In genomic region chr1:161196521-161197451, GRCh38 we compare ENCODE assay signal across 11 cellular contexts. TPM values are rescaled to one million over a fixed set of nuclear protein-coding genes. Genes with fewer than 3 reads are reported as not detected.
DNase-seq lines count a peak whose midpoint lies in the region; ATAC-seq and TF ChIP-seq lines count a peak whose summit lies in the region.
"Had no signal": no experiment of that assay in that cellular context is flagged by ENCODE, and none has a peak within 500 bp of the region (broad histone marks: within the 10 kb centered on the region; RNA-seq: fewer than 3 reads in every experiment).

No MANE protein-coding gene starts in this region.

- H3K9me3 ChIP-seq in endocrine pancreas (ENCODE audit: control insufficient read depth, low read length) = no peaks in the 10 kb centered on the region
- H3K9me3 ChIP-seq in upper lobe of left lung = no peaks in the 10 kb centered on the region

- no peaks in the 10 kb centered on the region for H3K27me3 ChIP-seq in endocrine pancreas (ENCODE audit: control insufficient read depth, insufficient read depth, low read length)
- H3K27me3 ChIP-seq in upper lobe of left lung = no peaks in the 10 kb centered on the region

- H3K9ac ChIP-seq in endocrine pancreas (ENCODE audit: control insufficient read depth, insufficient read depth, low read length) = no peak overlapping the region

- H3K4me3 ChIP-seq in endocrine pancreas (ENCODE audit: control insufficient read depth, insufficient read depth, low read length) (peak overlapping the region; percentile 1), upper lobe of left lung (peak overlapping the region in 2 of 4 donors; percentile 20 to 39)

- TF ChIP-seq CTCF in upper lobe of left lung (IDR thresholded peaks at IDR 0.05) = no peak

- POLR2A ChIA-PET in activated CD4-positive, alpha-beta T cell treated with anti-CD3 and anti-CD28 coated beads, Interleukin-2, amount 10 ng/mL, durations not matched to agents 7 days and 5 days (lab: Charles Lee) = no interaction called here

- WGBS in upper lobe of left lung, 2 donors = 67 to 87% methylated on average over 19 to 24 of the region's 27 CpGs

- no peak for DNase-seq in activated CD4-positive, alpha-beta T cell treated with anti-CD3 and anti-CD28 coated beads, Interleukin-2, amount 10 ng/mL, durations not matched to agents 7 days and 5 days
- DNase-seq in activated CD4-positive, alpha-beta T cell treated with anti-CD3 and anti-CD28 coated beads, Interleukin-2, amount 50 U/mL, for 48 hours = no peak
- peak; percentile 19 for DNase-seq in midbrain (lab: John Stamatoyannopoulos, UW)
- peak in 1 of 2 donors; percentile 62 for DNase-seq in upper lobe of left lung
- no peak for DNase-seq in activated CD8-positive, alpha-beta memory T cell treated with anti-CD3 and anti-CD28 coated beads, Interleukin-2, amount 50 U/mL, for 48 hours
- DNase-seq in activated CD8-positive, alpha-beta memory T cell treated with anti-CD3 and anti-CD28 coated beads, Interleukin-2, amount 50 U/mL, for 4 hours = no peak
- DNase-seq: stimulated activated CD4-positive, alpha-beta T cell treated with anti-CD3 and anti-CD28 coated beads, Interleukin-2, amount 100 ng/mL, for 24 hours; T-helper 9 cell had no signal

- CTCF ChIA-PET in activated CD4-positive, alpha-beta T cell treated with anti-CD3 and anti-CD28 coated beads, Interleukin-2, amount 10 ng/mL, durations not matched to agents 7 days and 5 days (lab: Charles Lee) = interaction anchor here (0.9 to 2.0 kb wide), 2 partner anchors 29 to 186 kb away, joined by 3 to 6 read pairs; partner anchors contain the start of gene TOMM40L

- H3K4me1 ChIP-seq in endocrine pancreas (ENCODE audit: control insufficient read depth, insufficient read depth, low read length) = no peaks in the 10 kb centered on the region
- H3K4me1 ChIP-seq in upper lobe of left lung = peaks cover 30 to 56% (median 41%) of the 10 kb centered on the region in 4 donors

- H3K9me3 Mint-ChIP-seq in activated CD4-positive, alpha-beta T cell treated with anti-CD3 and anti-CD28 coated beads, Interleukin-2, amount 10 ng/mL, durations not matched to agents 7 days and 5 days = no peaks in the 10 kb centered on the region

- no peaks in the 10 kb centered on the region for H3K36me3 Mint-ChIP-seq in activated CD4-positive, alpha-beta T cell treated with anti-CD3 and anti-CD28 coated beads, Interleukin-2, amount 10 ng/mL, durations not matched to agents 7 days and 5 days (ENCODE audit: low read depth)

- H3K36me3 ChIP-seq in endocrine pancreas (ENCODE audit: control insufficient read depth, insufficient read depth, low read length) (no peaks in the 10 kb centered on the region), upper lobe of left lung (peaks cover 0 to 2% (median 0%) of the 10 kb centered on the region in 4 donors)

- TF ChIP-seq POLR2A in upper lobe of left lung (IDR thresholded peaks at IDR 0.05) = no peak

- H3K27me3 Mint-ChIP-seq in activated CD4-positive, alpha-beta T cell treated with anti-CD3 and anti-CD28 coated beads, Interleukin-2, amount 10 ng/mL, durations not matched to agents 7 days and 5 days = no peaks in the 10 kb centered on the region
- H3K27me3 Mint-ChIP-seq: B cell had no signal

- peaks cover 57% of the 10 kb centered on the region for H3K4me1 Mint-ChIP-seq in activated CD4-positive, alpha-beta T cell treated with anti-CD3 and anti-CD28 coated beads, Interleukin-2, amount 10 ng/mL, durations not matched to agents 7 days and 5 days

- no peak overlapping the region for H3K4me3 Mint-ChIP-seq in activated CD4-positive, alpha-beta T cell treated with anti-CD3 and anti-CD28 coated beads, Interleukin-2, amount 10 ng/mL, durations not matched to agents 7 days and 5 days
- H3K4me3 Mint-ChIP-seq: B cell had no signal

- H3K27ac Mint-ChIP-seq in activated CD4-positive, alpha-beta T cell treated with anti-CD3 and anti-CD28 coated beads, Interleukin-2, amount 10 ng/mL, durations not matched to agents 7 days and 5 days = peak overlapping the region; percentile 1

- H3K27ac ChIP-seq in upper lobe of left lung = peak overlapping the region in 3 of 4 donors; percentile 12 to 97 (median 96)

- ATAC-seq in upper lobe of left lung (ENCODE audit: low FRiP score in 2 of 2) = peak in 1 of 2 donors; percentile 54
- no peak for ATAC-seq in activated CD4-positive, CD25-positive, alpha-beta regulatory T cell treated with anti-CD3 and anti-CD28 coated beads, Interleukin-2, amount 50 U/mL, for 24 hours

- no peak for TF ChIP-seq EP300 in upper lobe of left lung (IDR thresholded peaks at IDR 0.05)

RNA-seq across cellular contexts. Expression of gene ADAMTS4, which starts 2.1 kb away (rescaled TPM):
- 1 to 10 TPM in 1 of 2 experiments, under 1 TPM in 1; 0.31 to 1.3 TPM for total RNA-seq in activated CD4-positive, alpha-beta T cell treated with anti-CD3 and anti-CD28 coated beads, Interleukin-2, amount 10 ng/mL, durations not matched to agents 7 days and 5 days
- 10 to 100 TPM in 1 of 6 donors, 1 to 10 TPM in 4, under 1 TPM in 1; 0.91 to 18.6 (median 3.0) TPM for total RNA-seq in upper lobe of left lung
- total RNA-seq: B cell had no signal

RNA-seq across cellular contexts. Expression of gene NDUFS2, which starts 5.4 kb away (rescaled TPM):
- 10 to 100 TPM; 74.2 to 82.1 TPM for total RNA-seq in activated CD4-positive, alpha-beta T cell treated with anti-CD3 and anti-CD28 coated beads, Interleukin-2, amount 10 ng/mL, durations not matched to agents 7 days and 5 days
- 100 to 1,000 TPM in 2 of 6 donors, 10 to 100 TPM in 4; 65.7 to 194 (median 84.4) TPM for total RNA-seq in upper lobe of left lung

RNA-seq across cellular contexts. Expression of gene FCER1G, which starts 18.3 kb away (rescaled TPM):
- 1 to 10 TPM; 1.8 to 3.0 TPM for total RNA-seq in activated CD4-positive, alpha-beta T cell treated with anti-CD3 and anti-CD28 coated beads, Interleukin-2, amount 10 ng/mL, durations not matched to agents 7 days and 5 days
- 100 to 1,000 TPM in 5 of 6 donors, 10 to 100 TPM in 1; 75.4 to 233 (median 176) TPM for total RNA-seq in upper lobe of left lung

RNA-seq across cellular contexts. Expression of gene B4GALT3, which starts 19.5 kb away (rescaled TPM):
- 10 to 100 TPM; 43.1 to 48.6 TPM for total RNA-seq in activated CD4-positive, alpha-beta T cell treated with anti-CD3 and anti-CD28 coated beads, Interleukin-2, amount 10 ng/mL, durations not matched to agents 7 days and 5 days
- 10 to 100 TPM; 12.3 to 37.1 (median 27.2) TPM for total RNA-seq in upper lobe of left lung

RNA-seq across cellular contexts. Expression of gene APOA2, which starts 26.6 kb away (rescaled TPM):
- not detected for total RNA-seq in activated CD4-positive, alpha-beta T cell treated with anti-CD3 and anti-CD28 coated beads, Interleukin-2, amount 10 ng/mL, durations not matched to agents 7 days and 5 days
- total RNA-seq in upper lobe of left lung = 1 to 10 TPM in 2 of 6 donors, not detected in 4; 2.5 to 3.7 TPM
- total RNA-seq: B cell had no signal

Comparison
In these comparisons a context has a peak if more than half of its experiments do, and no peak if none do; other contexts are left out.
1. RNA of gene FCER1G, which starts 18.3 kb away (total RNA-seq): 75.4 to 233 TPM in upper lobe of left lung; 1.8 to 3.0 TPM in activated CD4-positive, alpha-beta T cell treated with anti-CD3 and anti-CD28 coated beads, Interleukin-2, amount 10 ng/mL, durations not matched to agents 7 days and 5 days; every median in the first group is over 10 times any median in the second.